8 cellular contexts compared by ENCODE assay signal in genomic region chr2:178478442-178479274, GRCh38. TPM values are rescaled to one million over a fixed set of nuclear protein-coding genes. Genes with fewer than 3 reads are reported as not detected.
DNase-seq lines count a peak whose midpoint lies in the region; ATAC-seq and TF ChIP-seq lines count a peak whose summit lies in the region.

TSS of gene FKBP7 (minus strand) at chr2:178478600. CDS start at chr2:178478499, 101 bp downstream.

- POLR2A ChIA-PET in activated naive CD8-positive, alpha-beta T cell treated with anti-CD3 and anti-CD28 coated beads, Interleukin-2, amount 10 ng/mL, durations not matched to agents 7 days and 5 days (lab: Charles Lee): no interaction called here

- no peaks in the 10 kb centered on the region for H3K27me3 Mint-ChIP-seq in activated naive CD8-positive, alpha-beta T cell treated with anti-CD3 and anti-CD28 coated beads, Interleukin-2, amount 10 ng/mL, durations not matched to agents 7 days and 5 days

- H3K4me1 ChIP-seq in parathyroid adenoma (peaks cover 3% of the 10 kb centered on the region), tibial artery (peaks cover 0 to 54% (median 30%) of the 10 kb centered on the region in 4 donors)

- peak within 1 kb of the TSS; percentile 94 for H3K4me3 Mint-ChIP-seq in activated naive CD8-positive, alpha-beta T cell treated with anti-CD3 and anti-CD28 coated beads, Interleukin-2, amount 10 ng/mL, durations not matched to agents 7 days and 5 days

- H3K27ac Mint-ChIP-seq in activated naive CD8-positive, alpha-beta T cell treated with anti-CD3 and anti-CD28 coated beads, Interleukin-2, amount 10 ng/mL, durations not matched to agents 7 days and 5 days: peak within 1 kb of the TSS; percentile 99

- peak within 1 kb of the TSS; percentile 67 for H3K4me3 ChIP-seq in parathyroid adenoma (ENCODE audit: low read depth, low read length)
- peak within 1 kb of the TSS; percentile 89 to 92 for H3K4me3 ChIP-seq in tibial artery

- H3K27me3 ChIP-seq in parathyroid adenoma (ENCODE audit: control insufficient read depth, insufficient read depth, low read length) (no peaks in the 10 kb centered on the region), tibial artery (no peaks in the 10 kb centered on the region)

- peaks cover 31% of the 10 kb centered on the region for H3K4me1 Mint-ChIP-seq in activated naive CD8-positive, alpha-beta T cell treated with anti-CD3 and anti-CD28 coated beads, Interleukin-2, amount 10 ng/mL, durations not matched to agents 7 days and 5 days

- ATAC-seq in HG02588 (IDR thresholded peaks at IDR 0.05; ENCODE audit: unreplicated experiment): peak; percentile 47
- ATAC-seq in activated naive CD8-positive, alpha-beta T cell treated with anti-CD3 and anti-CD28 coated beads, Interleukin-2, amount 10 ng/mL, durations not matched to agents 7 days and 5 days (ENCODE audit: low read depth): peak; percentile 68
- ATAC-seq in Right ventricle myocardium superior (ENCODE audit: poor library complexity): peak; percentile 87

- no peaks in the 10 kb centered on the region for H3K9me3 ChIP-seq in parathyroid adenoma (ENCODE audit: control insufficient read depth, low read length)
- no peaks in the 10 kb centered on the region for H3K9me3 ChIP-seq in tibial artery

- H3K79me2 ChIP-seq in parathyroid adenoma: peaks cover 9% of the 10 kb centered on the region

- intact Hi-C loops in Right ventricle myocardium superior (cut with DNase I) (no loop called here), tibial artery (cut with DNase I; ENCODE audit: low total_unique reads) (no loop called here)

- peak within 1 kb of the TSS; percentile 94 for H3K27ac ChIP-seq in parathyroid adenoma
- H3K27ac ChIP-seq in tibial artery: peak within 1 kb of the TSS; percentile 90 to 91

- H3K4me2 ChIP-seq in parathyroid adenoma (ENCODE audit: low read length): peak within 1 kb of the TSS; percentile 99

- H3K36me3 Mint-ChIP-seq in activated naive CD8-positive, alpha-beta T cell treated with anti-CD3 and anti-CD28 coated beads, Interleukin-2, amount 10 ng/mL, durations not matched to agents 7 days and 5 days: peaks cover 2% of the 10 kb centered on the region

- H3K9ac ChIP-seq in parathyroid adenoma: no peak within 1 kb of the TSS

- H2AFZ ChIP-seq in parathyroid adenoma: peak within 1 kb of the TSS; percentile 78

- DNase-seq in GM10266 (ENCODE audit: extremely low spot score) (peak; percentile 83), NCI-H1092 treated with DMSO at 0.1 percent for 48 hours (lab: John Stamatoyannopoulos, UW) (peak; percentile 80), SKM-1 treated with dmso at 0.1 percent for 144 hours (lab: John Stamatoyannopoulos, UW; ENCODE audit: unreplicated experiment) (peak; percentile 71), Right ventricle myocardium superior (peak; percentile 94), tibial artery (peak; percentile 85 to 94)
- peak; percentile 83 for DNase-seq in activated naive CD8-positive, alpha-beta T cell treated with anti-CD3 and anti-CD28 coated beads, Interleukin-2, amount 10 ng/mL, durations not matched to agents 7 days and 5 days

- H3K36me3 ChIP-seq in parathyroid adenoma (ENCODE audit: control insufficient read depth, insufficient read depth, low read length) (no peaks in the 10 kb centered on the region), tibial artery (no peaks in the 10 kb centered on the region)

- H3K9me3 Mint-ChIP-seq in activated naive CD8-positive, alpha-beta T cell treated with anti-CD3 and anti-CD28 coated beads, Interleukin-2, amount 10 ng/mL, durations not matched to agents 7 days and 5 days: no peaks in the 10 kb centered on the region

- TF ChIP-seq CTCF in GM10266 (IDR thresholded peaks at IDR 0.05; ENCODE audit: control insufficient read depth, insufficient read depth, low read depth, missing control alignments) (peak; percentile 93), parathyroid adenoma (IDR thresholded peaks at IDR 0.05) (peak; percentile 70), tibial artery (IDR thresholded peaks at IDR 0.05) (peak in 1 of 2 experiments; percentile 39)

RNA-seq across cellular contexts. Expression of gene FKBP7, which starts in this region (rescaled TPM):
- 1 to 10 TPM; 1.8 to 2.4 TPM for total RNA-seq in activated naive CD8-positive, alpha-beta T cell treated with anti-CD3 and anti-CD28 coated beads, Interleukin-2, amount 10 ng/mL, durations not matched to agents 7 days and 5 days
- 6.5 TPM for total RNA-seq in Right ventricle myocardium superior

Comparison
In these comparisons a context has a peak if more than half of its experiments do, and no peak if none do; other contexts are left out.
1. Peak in every context shown above with its lines: DNase-seq, ATAC-seq, H3K4me3 ChIP-seq and H3K27ac ChIP-seq.